19 cellular contexts compared by ENCODE assay signal in genomic region chr6:5529015-5529414, GRCh38.
A peak's percentile ranks its signal among the peaks of the same experiment; 100 is the strongest.
DNase-seq lines count a peak whose midpoint lies in the region; ATAC-seq and TF ChIP-seq lines count a peak whose summit lies in the region.
"Had no signal": no experiment of that assay in that cellular context is flagged by ENCODE, and none has a peak within 500 bp of the region (broad histone marks: within the 10 kb centered on the region; RNA-seq: fewer than 3 reads in every experiment).

No MANE protein-coding gene starts in this region.

- no peak for TF ChIP-seq CTCF in epithelial cell of esophagus (IDR thresholded peaks at IDR 0.05; ENCODE audit: insufficient read depth, low read depth, low read length, missing control alignments)
- TF ChIP-seq CTCF in lower lobe of right lung (IDR thresholded peaks at IDR 0.05) = no peak

- no peaks in the 10 kb centered on the region for H3K27me3 ChIP-seq in lower lobe of right lung (ENCODE audit: low read depth)

- intact Hi-C loops in lower lobe of right lung (cut with DNase I) = no loop called here

- peak; percentile 56 for DNase-seq in HCEC 1CT
- DNase-seq in M059J (ENCODE audit: low read depth) = peak; percentile 47
- DNase-seq in epithelial cell of esophagus (ENCODE audit: low read depth) = peak; percentile 18
- DNase-seq in NCI-H510A treated with DMSO at 0.1 percent for 48 hours (lab: John Stamatoyannopoulos, UW) = no peak
- no peak for DNase-seq in lower lobe of right lung
- no peak for DNase-seq in NCI-H446 treated with DMSO at 0.1 percent for 48 hours (lab: John Stamatoyannopoulos, UW)
- DNase-seq: ACHN, DMS79, KBM-7, MV-4-11, NCI-H1694 treated with DMSO at 0.1 percent for 48 hours, NCI-H2107, NCI-H2227 treated with DMSO at 0.1 percent for 48 hours, NCI-H524 treated with DMSO at 0.1 percent for 48 hours, Right ventricle myocardium superior had no signal

- no peak overlapping the region for H3K4me3 ChIP-seq in epithelial cell of esophagus (ENCODE audit: low read length)
- no peak overlapping the region for H3K4me3 ChIP-seq in lower lobe of right lung
- H3K4me3 ChIP-seq: SK-N-MC had no signal

- ATAC-seq in lower lobe of right lung (no peak), HG02852 (IDR thresholded peaks at IDR 0.05; ENCODE audit: unreplicated experiment) (no peak)
- ATAC-seq: Panc1 had no signal

- H3K9me3 ChIP-seq in lower lobe of right lung = no peaks in the 10 kb centered on the region

- peaks cover 13% of the 10 kb centered on the region for H3K4me1 ChIP-seq in lower lobe of right lung

- H3K27ac ChIP-seq in lower lobe of right lung = no peak overlapping the region
- H3K27ac ChIP-seq: C4-2B, SK-N-MC had no signal

- H3K36me3 ChIP-seq in lower lobe of right lung = no peaks in the 10 kb centered on the region

Comparison
In these comparisons a context has a peak if more than half of its experiments do, and no peak if none do; other contexts are left out.
1. DNase-seq: peak in HCEC 1CT (single experiment), M059J (single experiment) and epithelial cell of esophagus (single experiment); none in NCI-H510A treated with DMSO at 0.1 percent for 48 hours (single experiment), lower lobe of right lung (single experiment) and NCI-H446 treated with DMSO at 0.1 percent for 48 hours (single experiment).